In genomic region chr19:1896508-1896907, GRCh38 we compare ENCODE assay signal across 11 cellular contexts. TPM values are rescaled to one million over a fixed set of nuclear protein-coding genes. Genes with fewer than 3 reads are reported as not detected.
DNase-seq lines count a peak whose midpoint lies in the region; ATAC-seq and TF ChIP-seq lines count a peak whose summit lies in the region.
"Had no signal": no experiment of that assay in that cellular context is flagged by ENCODE, and none has a peak within 500 bp of the region (broad histone marks: within the 10 kb centered on the region; RNA-seq: fewer than 3 reads in every experiment).

No MANE protein-coding gene starts in this region.

- CTCF ChIA-PET in activated B cell treated with CpG ODN at 0.5 μM for 24 hours (lab: Charles Lee): no interaction called here

- peak overlapping the region; percentile 65 to 92 (median 83) for H3K4me2 ChIP-seq in BLaER1 treated with 17β-estradiol and CSF1 and Interleukin-3, amounts not matched to agents 10 nM and 100 nM

- no peaks in the 10 kb centered on the region for H3K36me3 ChIP-seq in BLaER1 treated with 17β-estradiol and CSF1 and Interleukin-3, amounts not matched to agents 10 nM and 100 nM
- H3K36me3 ChIP-seq in lower lobe of right lung (no peaks in the 10 kb centered on the region), BE2C (no peaks in the 10 kb centered on the region)

- H3K27me3 ChIP-seq in BLaER1 treated with 17β-estradiol and CSF1 and Interleukin-3, amounts not matched to agents 10 nM and 100 nM: no peaks in the 10 kb centered on the region
- H3K27me3 ChIP-seq in lower lobe of right lung (ENCODE audit: low read depth) (no peaks in the 10 kb centered on the region), BE2C (no peaks in the 10 kb centered on the region)

- no peak for ATAC-seq in activated B cell treated with CpG ODN at 0.5 μM for 24 hours (ENCODE audit: low read depth)
- ATAC-seq in lower lobe of right lung: no peak

- H3K9ac ChIP-seq in BLaER1 treated with 17β-estradiol and CSF1 and Interleukin-3, amounts not matched to agents 10 nM and 100 nM: peak overlapping the region; percentile 60 to 80 (median 73); a peak in 20 of 22 replicates

- peaks cover 41 to 71% (median 65%) of the 10 kb centered on the region in 10 experiments for H3K4me1 ChIP-seq in BLaER1 treated with 17β-estradiol and CSF1 and Interleukin-3, amounts not matched to agents 10 nM and 100 nM
- peaks cover 34% of the 10 kb centered on the region for H3K4me1 ChIP-seq in lower lobe of right lung
- no peaks in the 10 kb centered on the region for H3K4me1 ChIP-seq in BE2C

- H3K27me3 Mint-ChIP-seq in activated B cell treated with CpG ODN at 0.5 μM for 24 hours: no peaks in the 10 kb centered on the region

- no peaks in the 10 kb centered on the region for H3K9me3 ChIP-seq in BLaER1 treated with 17β-estradiol and CSF1 and Interleukin-3, amounts not matched to agents 10 nM and 100 nM (replicated peaks in 1 of 11)
- no peaks in the 10 kb centered on the region for H3K9me3 ChIP-seq in lower lobe of right lung
- no peaks in the 10 kb centered on the region for H3K9me3 ChIP-seq in BE2C
- H3K9me3 ChIP-seq: psoas muscle had no signal

- no peaks in the 10 kb centered on the region for H4K20me1 ChIP-seq in BLaER1 treated with 17β-estradiol and CSF1 and Interleukin-3, amounts not matched to agents 10 nM and 100 nM

- H3K36me3 Mint-ChIP-seq in activated B cell treated with CpG ODN at 0.5 μM for 24 hours (ENCODE audit: low read depth): no peaks in the 10 kb centered on the region

- H3K27ac ChIP-seq in BLaER1 treated with 17β-estradiol and CSF1 and Interleukin-3, amounts not matched to agents 10 nM and 100 nM: peak overlapping the region; percentile 71 to 91 (median 82)
- H3K27ac ChIP-seq in lower lobe of right lung: no peak overlapping the region

- DNase-seq in GM12865 (ENCODE audit: low read depth) (peak; percentile 16), activated B cell treated with CpG ODN at 0.5 μM for 24 hours (no peak), lower lobe of right lung (peak; percentile 46), SK-N-DZ (ENCODE audit: low spot score) (no peak), NCI-H1092 (lab: John Stamatoyannopoulos, UW) (no peak), superior temporal gyrus (ENCODE audit: extremely low spot score) (no peak), BE2C (no peak)
- DNase-seq: amygdala, erythroblast, psoas muscle had no signal

- H3K9me3 Mint-ChIP-seq in activated B cell treated with CpG ODN at 0.5 μM for 24 hours: no peaks in the 10 kb centered on the region

- POLR2A ChIA-PET in activated B cell treated with CpG ODN at 0.5 μM for 24 hours (lab: Charles Lee): interaction anchor here (0.6 to 4.0 kb wide), 12 partner anchors 9 to 550 kb away, joined by 3 to 35 read pairs (median 6); partner anchors contain the start of genes ABHD17A and MKNK2

- H3K4me3 Mint-ChIP-seq in activated B cell treated with CpG ODN at 0.5 μM for 24 hours: peak overlapping the region; percentile 84

- no peak for TF ChIP-seq CTCF in GM12865 (IDR thresholded peaks at IDR 0.05; ENCODE audit: insufficient read depth, low read depth, low read length, missing control alignments)
- TF ChIP-seq CTCF in activated B cell treated with CpG ODN at 0.5 μM for 24 hours (IDR thresholded peaks at IDR 0.05): no peak
- no peak for TF ChIP-seq CTCF in lower lobe of right lung (IDR thresholded peaks at IDR 0.05)
- no peak for TF ChIP-seq CTCF in BE2C (IDR thresholded peaks at IDR 0.05; ENCODE audit: low read depth, low read length)

- peak overlapping the region in 5 of 10 experiments; percentile 30 to 57 (median 43); a peak in 3 of 20 replicates for H3K4me3 ChIP-seq in BLaER1 treated with 17β-estradiol and CSF1 and Interleukin-3, amounts not matched to agents 10 nM and 100 nM
- H3K4me3 ChIP-seq in GM12865 (ENCODE audit: low read depth, low read length) (peak overlapping the region; percentile 54; the same call in 1 of the 2 replicates), lower lobe of right lung (no peak overlapping the region), BE2C (ENCODE audit: low read depth, low read length) (no peak overlapping the region)

- intact Hi-C loops in activated B cell treated with CpG ODN at 0.5 μM for 24 hours (cut with micrococcal nuclease) (loop anchor here (2.0 kb wide), 1 partner anchor 46 kb away; no protein-coding TSS in a partner anchor), lower lobe of right lung (cut with DNase I) (no loop called here)

- peak overlapping the region; percentile 97 for H3K27ac Mint-ChIP-seq in activated B cell treated with CpG ODN at 0.5 μM for 24 hours

- H3K4me1 Mint-ChIP-seq in activated B cell treated with CpG ODN at 0.5 μM for 24 hours: peaks cover 45% of the 10 kb centered on the region

RNA-seq across cellular contexts. Expression of gene ADAT3, which starts 8.7 kb away (rescaled TPM):
- 8.5 and 14.1 TPM in 2 replicates for total RNA-seq in activated B cell treated with CpG ODN at 0.5 μM for 24 hours
- 6.2 TPM for total RNA-seq in lower lobe of right lung
- polyA plus RNA-seq in SK-N-DZ (2014; cell fraction: cytosol; rRNA removed): 6.3 and 9.5 TPM in 2 replicates
- 6.1 and 7.3 TPM in 2 replicates for polyA plus RNA-seq in SK-N-DZ (2014; cell fraction: nucleus; rRNA removed)
- polyA plus RNA-seq in BE2C (2012; ENCODE audit: insufficient read depth, insufficient read length, low read depth): 51.0 TPM

RNA-seq across cellular contexts. Expression of gene SCAMP4, which starts 8.7 kb away (rescaled TPM):
- total RNA-seq in activated B cell treated with CpG ODN at 0.5 μM for 24 hours (47.6 and 59.7 TPM in 2 replicates), lower lobe of right lung (65.0 TPM)
- polyA plus RNA-seq in SK-N-DZ (2014; cell fraction: cytosol; rRNA removed): 48.3 and 92.0 TPM in 2 replicates
- polyA plus RNA-seq in SK-N-DZ (2014; cell fraction: nucleus; rRNA removed): 30.7 and 30.8 TPM in 2 replicates
- polyA plus RNA-seq in BE2C (2012; ENCODE audit: insufficient read depth, insufficient read length, low read depth): 23.2 TPM

RNA-seq across cellular contexts. Expression of gene ABHD17A, which starts 11.2 kb away (rescaled TPM):
- total RNA-seq in activated B cell treated with CpG ODN at 0.5 μM for 24 hours: 57.4 and 64.3 TPM in 2 replicates
- total RNA-seq in lower lobe of right lung: 76.4 TPM
- polyA plus RNA-seq in SK-N-DZ (2014; cell fraction: cytosol; rRNA removed): 73.8 and 89.9 TPM in 2 replicates
- polyA plus RNA-seq in SK-N-DZ (2014; cell fraction: nucleus; rRNA removed): 197 and 240 TPM in 2 replicates
- 324 TPM for polyA plus RNA-seq in BE2C (2012; ENCODE audit: insufficient read depth, insufficient read length, low read depth)

RNA-seq across cellular contexts. Expression of gene KLF16, which starts 33.1 kb away (rescaled TPM):
- total RNA-seq in activated B cell treated with CpG ODN at 0.5 μM for 24 hours (21.5 and 25.2 TPM in 2 replicates), lower lobe of right lung (22.2 TPM)
- 12.8 and 16.7 TPM in 2 replicates for polyA plus RNA-seq in SK-N-DZ (2014; cell fraction: cytosol; rRNA removed)
- 11.0 and 15.3 TPM in 2 replicates for polyA plus RNA-seq in SK-N-DZ (2014; cell fraction: nucleus; rRNA removed)
- polyA plus RNA-seq in BE2C (2012; ENCODE audit: insufficient read depth, insufficient read length, low read depth): 112 TPM

RNA-seq across cellular contexts. Expression of gene CSNK1G2, which starts 44.5 kb away (rescaled TPM):
- 83.1 and 89.1 TPM in 2 replicates for total RNA-seq in activated B cell treated with CpG ODN at 0.5 μM for 24 hours
- 55.4 TPM for total RNA-seq in lower lobe of right lung
- polyA plus RNA-seq in SK-N-DZ (2014; cell fraction: cytosol; rRNA removed): 89.9 and 99.4 TPM in 2 replicates
- polyA plus RNA-seq in SK-N-DZ (2014; cell fraction: nucleus; rRNA removed): 481 and 510 TPM in 2 replicates
- 219 TPM for polyA plus RNA-seq in BE2C (2012; ENCODE audit: insufficient read depth, insufficient read length, low read depth)

Comparison
In these comparisons a context has a peak if more than half of its experiments do, and no peak if none do; other contexts are left out.
1. DNase-seq: peak in GM12865 (single experiment) and lower lobe of right lung (single experiment); none in activated B cell treated with CpG ODN at 0.5 μM for 24 hours (single experiment), SK-N-DZ (single experiment), NCI-H1092 (single experiment), superior temporal gyrus (single experiment) and BE2C (single experiment).